In the genomic region with DNA sequence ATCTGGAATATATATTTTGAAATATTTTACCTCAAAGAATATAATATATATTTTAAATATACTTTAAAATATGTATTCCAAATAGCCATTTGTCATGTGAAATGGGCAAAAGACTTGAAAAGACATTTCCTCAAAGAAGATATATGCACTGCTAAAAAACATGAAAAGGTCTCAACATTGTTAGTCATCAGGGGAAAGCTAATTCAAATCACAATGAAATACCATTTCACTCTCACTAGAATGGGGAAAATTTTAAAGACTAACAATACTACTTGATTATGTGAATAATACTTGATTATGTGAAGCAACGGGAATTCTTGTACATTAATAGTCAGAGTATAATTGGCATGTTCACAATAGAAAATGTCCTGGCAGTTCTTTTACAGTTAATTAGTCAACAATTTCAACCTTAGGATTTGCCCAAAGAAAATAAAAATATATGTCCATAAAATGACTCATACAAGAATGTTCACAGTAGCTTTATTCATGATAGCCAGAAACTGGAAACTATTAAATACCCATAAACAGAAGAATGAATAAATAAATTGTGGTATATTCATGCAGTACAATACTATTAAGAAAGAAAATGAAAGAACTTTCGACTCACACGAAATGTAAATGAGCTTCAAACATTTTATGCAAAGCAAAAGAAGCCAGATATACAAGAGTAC, we compare ENCODE assay signal across 16 cellular contexts. TPM values are rescaled to one million over a fixed set of nuclear protein-coding genes. Genes with fewer than 3 reads are reported as not detected.
A peak's percentile ranks its signal among the peaks of the same experiment; 100 is the strongest.
DNase-seq lines count a peak whose midpoint lies in the region; ATAC-seq, FAIRE-seq and TF ChIP-seq lines count a peak whose summit lies in the region.
"Had no signal": no experiment of that assay in that cellular context is flagged by ENCODE, and none has a peak within 500 bp of the region (broad histone marks: within the 10 kb centered on the region; RNA-seq: fewer than 3 reads in every experiment).

No MANE protein-coding gene starts in this region.

- H3K9me3 Mint-ChIP-seq in HFFc6, result no peaks in the 10 kb centered on the region
- H3K9me3 Mint-ChIP-seq in astrocyte (ENCODE audit: unreplicated experiment), result no peaks in the 10 kb centered on the region
- H3K9me3 Mint-ChIP-seq: activated CD4-positive, alpha-beta memory T cell treated with anti-CD3 and anti-CD28 coated beads, Interleukin-2, amount 10 ng/mL, durations not matched to agents 7 days and 5 days had no signal

- H3K27me3 Mint-ChIP-seq in HFFc6 (ENCODE audit: insufficient read depth) (no peaks in the 10 kb centered on the region; the same call in 1 of the 2 replicates), astrocyte (ENCODE audit: low read depth, unreplicated experiment) (no peaks in the 10 kb centered on the region)
- H3K27me3 Mint-ChIP-seq: activated CD4-positive, alpha-beta memory T cell treated with anti-CD3 and anti-CD28 coated beads, Interleukin-2, amount 10 ng/mL, durations not matched to agents 7 days and 5 days had no signal

- H3K4me3 ChIP-seq in AG10803 (ENCODE audit: low read length) (no peak overlapping the region), astrocyte (ENCODE audit: insufficient read depth, low read depth, low read length) (no peak overlapping the region)
- H3K4me3 ChIP-seq: colonic mucosa, HAP-1, hepatocyte had no signal

- H3K36me3 Mint-ChIP-seq in HFFc6 (ENCODE audit: low read depth) (peaks cover 5% of the 10 kb centered on the region; the same call in 1 of the 2 replicates), astrocyte (ENCODE audit: low read depth, unreplicated experiment) (no peaks in the 10 kb centered on the region)

- H3K4me1 ChIP-seq in astrocyte (ENCODE audit: insufficient read depth, low read length), result peaks cover 10% of the 10 kb centered on the region
- peaks cover 34% of the 10 kb centered on the region for H3K4me1 ChIP-seq in foreskin keratinocyte
- H3K4me1 ChIP-seq: colonic mucosa, HAP-1 had no signal

- H3K9me3 ChIP-seq in astrocyte (ENCODE audit: insufficient read depth, low read depth, low read length), result no peaks in the 10 kb centered on the region
- H3K9me3 ChIP-seq: colonic mucosa, HAP-1 had no signal

- no peak for ATAC-seq in foreskin keratinocyte
- ATAC-seq in esophagus mucosa, result no peak
- ATAC-seq in HG03571 (IDR thresholded peaks at IDR 0.05; ENCODE audit: unreplicated experiment), result no peak

- no peaks in the 10 kb centered on the region for H4K20me1 ChIP-seq in astrocyte (ENCODE audit: insufficient read depth, low read length)

- peak overlapping the region; percentile 78 for H3K27ac Mint-ChIP-seq in HFFc6
- no peak overlapping the region for H3K27ac Mint-ChIP-seq in astrocyte (ENCODE audit: unreplicated experiment)
- H3K27ac Mint-ChIP-seq: activated CD4-positive, alpha-beta memory T cell treated with anti-CD3 and anti-CD28 coated beads, Interleukin-2, amount 10 ng/mL, durations not matched to agents 7 days and 5 days had no signal

- H3K4me3 Mint-ChIP-seq in HFFc6 (peak overlapping the region; percentile 86), astrocyte (ENCODE audit: unreplicated experiment) (no peak overlapping the region)
- H3K4me3 Mint-ChIP-seq: activated CD4-positive, alpha-beta memory T cell treated with anti-CD3 and anti-CD28 coated beads, Interleukin-2, amount 10 ng/mL, durations not matched to agents 7 days and 5 days had no signal

- no peak overlapping the region for H3K27ac ChIP-seq in astrocyte (ENCODE audit: low read depth, low read length)
- H3K27ac ChIP-seq in foreskin keratinocyte, result peak overlapping the region; percentile 96
- H3K27ac ChIP-seq: colonic mucosa, hepatocyte had no signal

- H2AFZ ChIP-seq in astrocyte (ENCODE audit: low read depth, low read length), result no peak overlapping the region
- H2AFZ ChIP-seq: hepatocyte had no signal

- no peaks in the 10 kb centered on the region for H3K79me2 ChIP-seq in astrocyte (ENCODE audit: insufficient read depth, low read length)
- H3K79me2 ChIP-seq: hepatocyte had no signal

- DNase-seq in AG10803 (ENCODE audit: low read depth) (peak; percentile 24), HFFc6 (peak; percentile 48), astrocyte (ENCODE audit: low read depth) (peak; percentile 26), foreskin keratinocyte (peak; percentile 48 to 65), NCI-H524 (lab: John Stamatoyannopoulos, UW) (no peak), putamen (ENCODE audit: low spot score) (no peak)
- DNase-seq: activated CD4-positive, alpha-beta memory T cell treated with anti-CD3 and anti-CD28 coated beads, Interleukin-2, amount 10 ng/mL, durations not matched to agents 7 days and 5 days; colonic mucosa; NCI-H1092; nucleus accumbens; stimulated activated CD4-positive, alpha-beta T cell treated with anti-CD3 and anti-CD28 coated beads, Interleukin-4, amount 100 ng/mL, for 4 hours had no signal

- H3K4me1 Mint-ChIP-seq in HFFc6 (ENCODE audit: low read depth) (peaks cover 54% of the 10 kb centered on the region), astrocyte (ENCODE audit: low read depth, unreplicated experiment) (peaks cover 22% of the 10 kb centered on the region)

- H3K27me3 ChIP-seq in astrocyte (ENCODE audit: insufficient read depth, low read length), result no peaks in the 10 kb centered on the region
- no peaks in the 10 kb centered on the region for H3K27me3 ChIP-seq in foreskin keratinocyte
- H3K27me3 ChIP-seq: colonic mucosa, hepatocyte had no signal

- H3K4me2 ChIP-seq in astrocyte (ENCODE audit: low read length), result peak overlapping the region; percentile 51
- H3K4me2 ChIP-seq: hepatocyte had no signal

- no peak overlapping the region for H3K9ac ChIP-seq in astrocyte (ENCODE audit: low read length)

- TF ChIP-seq CTCF in AG10803 (conservative IDR thresholded peaks at IDR 0.05; ENCODE audit: low read length) (no peak), HFFc6 (IDR thresholded peaks at IDR 0.05) (no peak), astrocyte (IDR thresholded peaks at IDR 0.05; ENCODE audit: insufficient read depth, low read depth, low read length) (no peak), foreskin keratinocyte (conservative IDR thresholded peaks at IDR 0.05) (no peak)

- no peak for FAIRE-seq in astrocyte (lab: Jason Lieb, UNC)
- FAIRE-seq: endothelial cell of umbilical vein had no signal

- H3K36me3 ChIP-seq in astrocyte (ENCODE audit: insufficient read depth, low read length), result no peaks in the 10 kb centered on the region
- H3K36me3 ChIP-seq: colonic mucosa, HAP-1 had no signal

RNA-seq across cellular contexts. Expression of a gene that starts 6.8 kb away (rescaled TPM):
- total RNA-seq in HFFc6 (2021; fragmentation: NEBNext Ultra II Directional; extraction: Animal tissue kit (Norgen Biotek cat#: 25700)), result 10 to 100 TPM; 10.8 to 13.0 (median 11.4) TPM
- 8.5 and 9.6 TPM in 2 replicates for total RNA-seq in astrocyte
- total RNA-seq in foreskin keratinocyte, result 7.7 and 9.5 TPM in 2 replicates
- polyA plus RNA-seq in foreskin keratinocyte, result 2.0 and 2.9 TPM in 2 replicates
- 2.9 TPM for total RNA-seq in esophagus mucosa

RNA-seq across cellular contexts. Expression of a gene that starts 54.9 kb away (rescaled TPM):
- total RNA-seq in HFFc6 (2021; fragmentation: NEBNext Ultra II Directional; extraction: Animal tissue kit (Norgen Biotek cat#: 25700)), result 1 to 10 TPM; 4.6 to 6.0 (median 5.3) TPM
- total RNA-seq in astrocyte (3.4 and 3.8 TPM in 2 replicates), foreskin keratinocyte (4.2 and 4.5 TPM in 2 replicates), esophagus mucosa (2.0 TPM)
- polyA plus RNA-seq in foreskin keratinocyte, result 1.2 and 1.6 TPM in 2 replicates

Comparison
In these comparisons a context has a peak if more than half of its experiments do, and no peak if none do; other contexts are left out.
1. DNase-seq: peak in AG10803 (single experiment), HFFc6 (single experiment), astrocyte (single experiment) and foreskin keratinocyte (2 of 2); none in NCI-H524 (0 of 2) and putamen (single experiment).